Comparison of ENCODE assay signal across 18 cellular contexts in genomic region chr10:97228130-97228774, GRCh38. TPM values are rescaled to one million over a fixed set of nuclear protein-coding genes. Genes with fewer than 3 reads are reported as not detected.
DNase-seq lines count a peak whose midpoint lies in the region; FAIRE-seq and TF ChIP-seq lines count a peak whose summit lies in the region.
"Had no signal": no experiment of that assay in that cellular context is flagged by ENCODE, and none has a peak within 500 bp of the region (broad histone marks: within the 10 kb centered on the region; RNA-seq: fewer than 3 reads in every experiment).

No MANE protein-coding gene starts in this region.

- DNase-seq in G401 (ENCODE audit: low spot score) (peak; percentile 56), NCI-H1105 (lab: John Stamatoyannopoulos, UW) (no peak), mesendoderm (no peak), activated gamma-delta T cell treated with Interleukin-2 at 50 U/mL for 16 hours (no peak), GM12891 (ENCODE audit: insufficient read length, low spot score) (no peak)
- DNase-seq: 8988T; Calu3; CD8-positive, alpha-beta T cell; DMS79 treated with DMSO at 0.1 percent for 48 hours; GM23248; H7; HFFc6 had no signal

- H3K23ac ChIP-seq in mesendoderm (ENCODE audit: low read length) = no peak overlapping the region

- H3K9me3 ChIP-seq in neutrophil = no peaks in the 10 kb centered on the region
- H3K9me3 ChIP-seq: BLaER1 treated with 17β-estradiol and CSF1 and Interleukin-3, amounts not matched to agents 10 nM and 100 nM had no signal

- FAIRE-seq in islet of Langerhans (lab: Jason Lieb, UNC) (peak; percentile 13), GM12891 (lab: Jason Lieb, UNC) (no peak)
- FAIRE-seq: GM12878, GM19239 had no signal

- no peaks in the 10 kb centered on the region for H3K79me1 ChIP-seq in mesendoderm (ENCODE audit: low read length)

- no CpG with 5 or more reads among the region's 3 CpGs for WGBS in mesendoderm (ENCODE audit: extremely low coverage, insufficient coverage, low lambda C conversion rate)

- no peak overlapping the region for H3K56ac ChIP-seq in mesendoderm (ENCODE audit: low read length)

- no peaks in the 10 kb centered on the region for H3K79me2 ChIP-seq in mesendoderm (ENCODE audit: control insufficient read depth, insufficient read depth, low read length)

- H3K27ac ChIP-seq in VCaP (peak overlapping the region; percentile 64), neutrophil (peak overlapping the region; percentile 37), mesendoderm (ENCODE audit: low read depth, low read length) (no peak overlapping the region)
- H3K27ac ChIP-seq: BLaER1 treated with 17β-estradiol and CSF1 and Interleukin-3, amounts not matched to agents 10 nM and 100 nM; GM23248 had no signal

- no peak for TF ChIP-seq POLR2A in GM12891 (IDR thresholded peaks at IDR 0.05; ENCODE audit: low read depth, low read length)

- no peak overlapping the region for H4K5ac ChIP-seq in mesendoderm (ENCODE audit: low read length)

- no peak overlapping the region for H3K4me3 ChIP-seq in neutrophil (ENCODE audit: low read depth in 1 of 2, low read length in 1 of 2)
- no peak overlapping the region for H3K4me3 ChIP-seq in mesendoderm (ENCODE audit: low read length)
- H3K4me3 ChIP-seq: BLaER1 treated with 17β-estradiol and CSF1 and Interleukin-3, amounts not matched to agents 10 nM and 100 nM; GM12878; GM23248 had no signal

- H2BK5ac ChIP-seq in mesendoderm (ENCODE audit: low read length) = no peak overlapping the region

- peaks cover 9 to 13% of the 10 kb centered on the region in 2 experiments for H3K4me1 ChIP-seq in neutrophil (ENCODE audit: control insufficient read depth in 1 of 2, insufficient read depth in 1 of 2, low read depth in 1 of 2, low read length in 1 of 2)
- H3K4me1 ChIP-seq in mesendoderm (ENCODE audit: control insufficient read depth, low read depth, low read length) = peaks cover under 1% of the 10 kb centered on the region

- no peak overlapping the region for H3K4ac ChIP-seq in mesendoderm (ENCODE audit: low read depth, low read length)

- TF ChIP-seq CTCF in VCaP (conservative IDR thresholded peaks at IDR 0.05) = no peak
- no peak for TF ChIP-seq CTCF in neutrophil (IDR thresholded peaks at IDR 0.05)

- H2BK120ac ChIP-seq in mesendoderm (ENCODE audit: low read depth, low read length) = no peak overlapping the region

- no peak overlapping the region for H2BK15ac ChIP-seq in mesendoderm (replicated peaks; ENCODE audit: low read depth)

- H3K36me3 ChIP-seq in neutrophil = peaks cover 73% of the 10 kb centered on the region
- peaks cover 1% of the 10 kb centered on the region for H3K36me3 ChIP-seq in mesendoderm (ENCODE audit: control insufficient read depth, insufficient read depth, low read length)

- H4K8ac ChIP-seq in mesendoderm (ENCODE audit: low read depth, low read length) = no peak overlapping the region

- H3K18ac ChIP-seq in mesendoderm (ENCODE audit: low read length) = no peak overlapping the region

- H3K27me3 ChIP-seq in neutrophil (no peaks in the 10 kb centered on the region), mesendoderm (ENCODE audit: insufficient read depth, low read length, poor library complexity) (no peaks in the 10 kb centered on the region)
- H3K27me3 ChIP-seq: BLaER1 treated with 17β-estradiol and CSF1 and Interleukin-3, amounts not matched to agents 10 nM and 100 nM had no signal

- in situ Hi-C loops in G401 (cut with HindIII; ENCODE audit: low sequenced_read_pairs) = no loop called here

- no peak overlapping the region for H3K9ac ChIP-seq in mesendoderm (ENCODE audit: low read length)
- H3K9ac ChIP-seq: BLaER1 treated with 17β-estradiol and CSF1 and Interleukin-3, amounts not matched to agents 10 nM and 100 nM; GM23248 had no signal

- no peak overlapping the region for H2AK5ac ChIP-seq in mesendoderm (ENCODE audit: low read length)

- H3K4me2 ChIP-seq in mesendoderm (ENCODE audit: low read length) = no peak overlapping the region

TF ChIP-seq in GM12891, 5 proteins besides CTCF, POLR2A, EP300 and RAD21:
- no peak for TF ChIP-seq TAF1 (IDR thresholded peaks at IDR 0.05; ENCODE audit: low read depth, low read length)
- no peak for TF ChIP-seq SPI1 (IDR thresholded peaks at IDR 0.05; ENCODE audit: low read depth, low read length)
- TF ChIP-seq POLR2AphosphoS5 (IDR thresholded peaks at IDR 0.05; ENCODE audit: low read depth, low read length) = no peak
- TF ChIP-seq PAX5 (IDR thresholded peaks at IDR 0.05; ENCODE audit: insufficient read depth, low read length, severe bottlenecking) = no peak
- TF ChIP-seq POU2F2 (IDR thresholded peaks at IDR 0.05; ENCODE audit: low read depth, low read length) = no peak

RNA-seq across cellular contexts. Expression of gene SLIT1, which starts 42.5 kb away (rescaled TPM):
- total RNA-seq in G401 (2014; rRNA removed; shearing (Covaris generic)) = 0.06 and 0.20 TPM in 2 replicates
- polyA plus RNA-seq in mesendoderm (2013, experiment 1 of 2) = 0.20 TPM
- 0.15 TPM for polyA plus RNA-seq in mesendoderm (2013, experiment 2 of 2)
- polyA plus RNA-seq in GM12891 (2012; ENCODE audit: low read depth, missing spikeins) = 0.06 TPM
- total RNA-seq: Calu3, GM23248 had no signal
- polyA plus RNA-seq: GM23248 had no signal
